Comparison of ENCODE assay signal across 13 cellular contexts in the genomic region with DNA sequence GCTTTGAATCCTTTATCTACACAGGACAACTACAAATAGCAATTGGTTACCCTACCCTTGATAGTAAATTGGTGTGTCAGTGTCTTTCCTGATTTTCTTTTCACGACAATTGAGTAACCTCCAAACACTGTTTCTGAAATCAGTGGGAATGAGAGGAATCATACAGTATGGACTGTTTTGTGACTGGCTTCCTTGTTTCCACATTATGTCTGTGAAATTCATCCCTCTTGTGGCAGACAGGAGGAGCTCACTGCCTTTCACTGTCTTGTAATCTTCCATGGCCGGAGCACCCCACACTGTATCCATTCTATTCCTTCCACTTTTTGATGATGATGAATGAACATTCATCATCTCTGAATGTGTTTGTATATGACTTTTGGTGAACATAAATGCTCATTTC.
DNase-seq lines count a peak whose midpoint lies in the region; ATAC-seq, FAIRE-seq and TF ChIP-seq lines count a peak whose summit lies in the region.
"Had no signal": no experiment of that assay in that cellular context is flagged by ENCODE, and none has a peak within 500 bp of the region (broad histone marks: within the 10 kb centered on the region; RNA-seq: fewer than 3 reads in every experiment).

No MANE protein-coding gene starts in this region.

- FAIRE-seq in K562 (lab: Jason Lieb, UNC) = no peak
- FAIRE-seq: astrocyte had no signal

- 22% methylated on average over 2 of the region's 2 CpGs for WGBS in K562 (ENCODE audit: insufficient coverage, low coverage, missing lambda C conversion rate)

- H3K4me1 ChIP-seq in K562 (replicated peaks in 1 of 2; ENCODE audit: control insufficient read depth in 2 of 2, insufficient read depth in 2 of 2, low read length in 2 of 2) = peaks cover 0 to 9% of the 10 kb centered on the region in 2 experiments; a peak in 4 of 5 replicates
- no peaks in the 10 kb centered on the region for H3K4me1 ChIP-seq in left lung

- H2AFZ ChIP-seq in K562 (ENCODE audit: low read depth, low read length) = peak overlapping the region; percentile 72

- H3K9me1 ChIP-seq in K562 (ENCODE audit: control insufficient read depth, insufficient read depth, low read length) = no peaks in the 10 kb centered on the region

- no peak overlapping the region for H3K9ac ChIP-seq in K562 (ENCODE audit: insufficient read depth in 1 of 2, low read depth in 2 of 2, low read length in 2 of 2)
- H3K9ac ChIP-seq: KMS-11 had no signal

- ATAC-seq in K562 (peak; percentile 71; the same call in 2 of the 3 replicates), left lung (peak; percentile 52), GM21529 (IDR thresholded peaks at IDR 0.05; ENCODE audit: unreplicated experiment) (no peak), HG03378 (IDR thresholded peaks at IDR 0.05; ENCODE audit: unreplicated experiment) (no peak)
- ATAC-seq: activated CD8-positive, alpha-beta T cell treated with anti-CD3 and anti-CD28 coated beads, Interleukin-2, amount 10 ng/mL, durations not matched to agents 7 days and 5 days had no signal

- H3K36me3 ChIP-seq in K562 (ENCODE audit: control insufficient read depth, insufficient read depth, low read length) = no peaks in the 10 kb centered on the region
- no peaks in the 10 kb centered on the region for H3K36me3 ChIP-seq in left lung
- H3K36me3 ChIP-seq: neutrophil had no signal

- H3K4me3 ChIP-seq in K562 (no peak overlapping the region), left lung (no peak overlapping the region)

- TF ChIP-seq CTCF in K562 (IDR thresholded peaks at IDR 0.05 in 2 of 3, conservative IDR thresholded peaks at IDR 0.05 in 1 of 3; ENCODE audit: insufficient read depth in 2 of 3, low read depth in 1 of 3, low read length in 3 of 3) (peak; percentile 20 to 47 (median 25); a peak in 4 of 6 replicates), left lung (IDR thresholded peaks at IDR 0.05) (no peak)

- no peaks in the 10 kb centered on the region for H4K20me1 ChIP-seq in K562 (replicated peaks; ENCODE audit: control insufficient read depth, insufficient read depth, low read length)

- peak in 1 of 2 experiments; percentile 54; a peak in 2 of 4 replicates for TF ChIP-seq RAD21 in K562 (CRISPR knock-in tag; conservative IDR thresholded peaks at IDR 0.05 in 1 of 2, IDR thresholded peaks at IDR 0.05 in 1 of 2)

- in situ Hi-C loops in KBM-7 (cut with MboI; ENCODE audit: low pct_unique_long_range_greater_than_20kb, low sequenced_read_pairs) (no loop called here), K562 (cut with MboI) (no loop called here)

- TF ChIP-seq POLR2A in K562 (conservative IDR thresholded peaks at IDR 0.05) = no peak

- H3K27ac ChIP-seq in K562 (ENCODE audit: extremely low read depth, low read depth, low read length) = no peak overlapping the region
- no peak overlapping the region for H3K27ac ChIP-seq in left lung
- H3K27ac ChIP-seq: KMS-11, neutrophil had no signal

- H3K9me3 ChIP-seq in K562 (replicated peaks; ENCODE audit: control insufficient read depth, insufficient read depth, low read depth, low read length) (no peaks in the 10 kb centered on the region), left lung (no peaks in the 10 kb centered on the region)
- H3K9me3 ChIP-seq: neutrophil had no signal

- TF ChIP-seq EP300 in K562 (IDR thresholded peaks at IDR 0.05; ENCODE audit: low read length) = no peak

- POLR2A ChIA-PET in K562 (lab: Yijun Ruan, JAX) = interaction anchor here (0.8 to 1.4 kb wide), 2 partner anchors 9 to 10 kb away, joined by 4 read pairs; no protein-coding TSS in a partner anchor

- H3K79me2 ChIP-seq in K562 (ENCODE audit: control insufficient read depth, insufficient read depth, low read length) = no peaks in the 10 kb centered on the region

- H3K27me3 ChIP-seq in K562 (ENCODE audit: control insufficient read depth in 2 of 2, insufficient read depth in 2 of 2, low read length in 2 of 2) = peaks cover 0 to 11% of the 10 kb centered on the region in 2 experiments; a peak in 3 of 5 replicates
- no peaks in the 10 kb centered on the region for H3K27me3 ChIP-seq in left lung
- H3K27me3 ChIP-seq: neutrophil had no signal

- H3K4me2 ChIP-seq in K562 (ENCODE audit: insufficient read depth, low read length) = no peak overlapping the region
- H3K4me2 ChIP-seq: KMS-11 had no signal

- peak; percentile 35 for DNase-seq in COLO829 (ENCODE audit: low spot score)
- DNase-seq in KBM-7 = peak; percentile 27
- DNase-seq in K562 (ENCODE audit: extremely low read depth in 1 of 4, low spot score in 3 of 4) = no peak
- DNase-seq in left lung = no peak
- no peak for DNase-seq in NCI-H2196 (lab: John Stamatoyannopoulos, UW; ENCODE audit: unreplicated experiment)
- DNase-seq in stimulated activated CD4-positive, alpha-beta T cell treated with anti-CD3 and anti-CD28 coated beads, Interleukin-1b, Interleukin-23, amount 100 ng/mL, for 48 hours = no peak
- DNase-seq: activated CD8-positive, alpha-beta T cell treated with anti-CD3 and anti-CD28 coated beads, Interleukin-2, amount 10 ng/mL, durations not matched to agents 7 days and 5 days; SHP77 had no signal

- BruUV-seq in K562 (replicated peaks; lab: Mats Ljungman, UMichigan) = no TSS peak

- CTCF ChIA-PET in K562 (lab: Yijun Ruan, JAX; ENCODE audit: low intra/inter-chr PET ratio) = interaction anchor here (0.6 kb wide), 1 partner anchor 277 kb away, joined by 3 read pairs; no protein-coding TSS in a partner anchor

- intact Hi-C loops in K562 (cut with micrococcal nuclease) (loop anchor here (2.0 to 10.0 kb wide), 3 partner anchors 41 to 333 kb away; no protein-coding TSS in a partner anchor), left lung (cut with DNase I) (no loop called here)

TF ChIP-seq in K562, 482 proteins besides CTCF, POLR2A, EP300 and RAD21:
- TF ChIP-seq, protein P1, sequence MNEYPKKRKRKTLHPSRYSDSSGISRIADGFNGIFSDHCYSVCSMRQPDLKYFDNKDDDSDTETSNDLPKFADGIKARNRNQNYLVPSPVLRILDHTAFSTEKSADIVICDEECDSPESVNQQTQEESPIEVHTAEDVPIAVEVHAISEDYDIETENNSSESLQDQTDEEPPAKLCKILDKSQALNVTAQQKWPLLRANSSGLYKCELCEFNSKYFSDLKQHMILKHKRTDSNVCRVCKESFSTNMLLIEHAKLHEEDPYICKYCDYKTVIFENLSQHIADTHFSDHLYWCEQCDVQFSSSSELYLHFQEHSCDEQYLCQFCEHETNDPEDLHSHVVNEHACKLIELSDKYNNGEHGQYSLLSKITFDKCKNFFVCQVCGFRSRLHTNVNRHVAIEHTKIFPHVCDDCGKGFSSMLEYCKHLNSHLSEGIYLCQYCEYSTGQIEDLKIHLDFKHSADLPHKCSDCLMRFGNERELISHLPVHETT (CRISPR knock-in tag; conservative IDR thresholded peaks at IDR 0.05 in 1 of 2, IDR thresholded peaks at IDR 0.05 in 1 of 2) = peak in 1 of 2 experiments; percentile 70; a peak in 2 of 4 replicates
- TF ChIP-seq E2F3 (CRISPR knock-in tag; IDR thresholded peaks at IDR 0.05) (no peak), ZNF584 (CRISPR knock-in tag; IDR thresholded peaks at IDR 0.05; ENCODE audit: low read depth) (peak; percentile 57; the same call in 1 of the 2 replicates), ZNF431 (CRISPR knock-in tag; IDR thresholded peaks at IDR 0.05) (no peak), NRF1 (conservative IDR thresholded peaks at IDR 0.05 in 1 of 2, IDR thresholded peaks at IDR 0.05 in 1 of 2) (no peak)
- TF ChIP-seq, protein P2, sequence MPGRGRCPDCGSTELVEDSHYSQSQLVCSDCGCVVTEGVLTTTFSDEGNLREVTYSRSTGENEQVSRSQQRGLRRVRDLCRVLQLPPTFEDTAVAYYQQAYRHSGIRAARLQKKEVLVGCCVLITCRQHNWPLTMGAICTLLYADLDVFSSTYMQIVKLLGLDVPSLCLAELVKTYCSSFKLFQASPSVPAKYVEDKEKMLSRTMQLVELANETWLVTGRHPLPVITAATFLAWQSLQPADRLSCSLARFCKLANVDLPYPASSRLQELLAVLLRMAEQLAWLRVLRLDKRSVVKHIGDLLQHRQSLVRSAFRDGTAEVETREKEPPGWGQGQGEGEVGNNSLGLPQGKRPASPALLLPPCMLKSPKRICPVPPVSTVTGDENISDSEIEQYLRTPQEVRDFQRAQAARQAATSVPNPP (IDR thresholded peaks at IDR 0.05; ENCODE audit: borderline replicate concordance, insufficient read depth, insufficient read length) = no peak

Comparison
In these comparisons a context has a peak if more than half of its experiments do, and no peak if none do; other contexts are left out.
1. DNase-seq: peak in COLO829 (single experiment) and KBM-7 (single experiment); none in K562 (0 of 4), left lung (0 of 2), NCI-H2196 (single experiment) and stimulated activated CD4-positive, alpha-beta T cell treated with anti-CD3 and anti-CD28 coated beads, Interleukin-1b, Interleukin-23, amount 100 ng/mL, for 48 hours (single experiment).
2. ATAC-seq: peak in K562 (single experiment) and left lung (single experiment); none in GM21529 (single experiment) and HG03378 (single experiment).
3. CTCF ChIP-seq: peak in K562 (3 of 3); none in left lung (0 of 2).